24 cellular contexts compared by ENCODE assay signal in the genomic region with DNA sequence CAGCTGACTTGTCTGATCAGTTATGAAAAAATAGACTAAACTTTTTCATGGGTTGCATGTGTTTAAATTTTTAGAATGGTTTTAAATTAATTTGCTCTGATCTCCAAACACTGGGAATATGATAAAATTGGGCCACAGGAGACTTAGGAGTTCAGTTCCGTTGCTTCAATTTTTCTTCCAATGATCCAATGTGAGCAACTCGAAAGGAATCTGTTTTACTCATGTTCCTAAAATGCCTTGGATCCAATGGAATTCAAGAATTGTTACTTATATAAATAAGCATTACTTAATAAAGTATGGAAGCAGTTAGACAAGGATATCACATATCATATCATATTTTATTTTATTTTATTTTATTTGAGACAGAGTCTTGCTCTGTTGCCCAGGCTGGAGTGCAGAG. TPM values are rescaled to one million over a fixed set of nuclear protein-coding genes. Genes with fewer than 3 reads are reported as not detected.
DNase-seq lines count a peak whose midpoint lies in the region; ATAC-seq and TF ChIP-seq lines count a peak whose summit lies in the region.
"Had no signal": no experiment of that assay in that cellular context is flagged by ENCODE, and none has a peak within 500 bp of the region (broad histone marks: within the 10 kb centered on the region; RNA-seq: fewer than 3 reads in every experiment).

No MANE protein-coding gene starts in this region.

- CTCF ChIA-PET in AG04450 (lab: Charles Lee) = interaction anchor here (3.3 to 5.9 kb wide), 2 partner anchors 11 to 190 kb away, joined by 25 to 32 read pairs; no protein-coding TSS in a partner anchor
- CTCF ChIA-PET in HEK293 (lab: Yijun Ruan, JAX) = interaction anchor here (0.6 to 1.0 kb wide), 2 partner anchors 13 to 553 kb away, joined by 3 read pairs; no protein-coding TSS in a partner anchor

- POLR2A ChIA-PET in AG04450 (lab: Yijun Ruan, JAX) (no interaction called here), HEK293 (lab: Yijun Ruan, JAX) (no interaction called here)

- TF ChIP-seq CTCF in AG04450 (IDR thresholded peaks at IDR 0.05; ENCODE audit: low read depth, low read length) (no peak), HEK293 (tag by site-specific recombination; IDR thresholded peaks at IDR 0.05) (no peak), fibroblast of the aortic adventitia (IDR thresholded peaks at IDR 0.05; ENCODE audit: insufficient read depth, low read length) (no peak), right atrium auricular region (IDR thresholded peaks at IDR 0.05) (no peak)

- no peak for ATAC-seq in HG03521 (IDR thresholded peaks at IDR 0.05; ENCODE audit: unreplicated experiment)
- ATAC-seq: left lung; mucosa of descending colon; stimulated activated effector memory CD8-positive, alpha-beta T cell treated with anti-CD3 and anti-CD28 coated beads, Interleukin-12 subunit alpha, Interleukin-12 subunit beta, amount 100 ng/mL, for 72 hours had no signal

- DNase-seq in AG04450 (ENCODE audit: low read depth, low spot score) (no peak), adipocyte (ENCODE audit: low read depth) (peak; percentile 74), fibroblast of the aortic adventitia (ENCODE audit: low read depth) (peak; percentile 74), right atrium auricular region (ENCODE audit: low spot score) (no peak), kidney tubule cell (ENCODE audit: low spot score) (no peak)
- DNase-seq in effector memory CD4-positive, alpha-beta T cell = no peak
- DNase-seq: activated CD4-positive, alpha-beta T cell treated with anti-CD3 and anti-CD28 coated beads for 1 hour; adrenal gland; CD4-positive, alpha-beta memory T cell; cerebellar nuclear complex; foreskin melanocyte; left lung; mucosa of descending colon; NCI-H1417; NCI-H2171 treated with DMSO at 0.1 percent for 48 hours; Peyer's patch; T1000 had no signal

- peak overlapping the region; percentile 22 for H3K27ac ChIP-seq in AG04450 (ENCODE audit: low read depth, low read length)
- H3K27ac ChIP-seq in HEK293 (ENCODE audit: extremely low read depth, low read depth, low read length) = no peak overlapping the region
- no peak overlapping the region for H3K27ac ChIP-seq in right atrium auricular region
- H3K27ac ChIP-seq in effector memory CD4-positive, alpha-beta T cell (ENCODE audit: insufficient read depth, low read length, poor library complexity, severe bottlenecking) = no peak overlapping the region
- H3K27ac ChIP-seq: adrenal gland, left lung, Peyer's patch, SK-N-MC had no signal

- H3K9ac ChIP-seq in adipocyte (ENCODE audit: low read length) = no peak overlapping the region

- H3K27me3 ChIP-seq in AG04450 (ENCODE audit: control insufficient read depth, insufficient read depth, low read length) = no peaks in the 10 kb centered on the region
- H3K27me3 ChIP-seq in adipocyte (replicated peaks; ENCODE audit: control insufficient read depth, insufficient read depth, low read length) = no peaks in the 10 kb centered on the region
- H3K27me3 ChIP-seq in right atrium auricular region = no peaks in the 10 kb centered on the region
- H3K27me3 ChIP-seq in effector memory CD4-positive, alpha-beta T cell (replicated peaks; ENCODE audit: control insufficient read depth, insufficient read depth, low read length, poor library complexity, severe bottlenecking) = no peaks in the 10 kb centered on the region
- H3K27me3 ChIP-seq: adrenal gland, left lung, Peyer's patch had no signal

- H3K4me3 ChIP-seq in AG04450 (ENCODE audit: low read depth, low read length) = no peak overlapping the region
- H3K4me3 ChIP-seq in HEK293 (ENCODE audit: low read depth, low read length) = no peak overlapping the region
- no peak overlapping the region for H3K4me3 ChIP-seq in adipocyte (ENCODE audit: low read length)
- H3K4me3 ChIP-seq in fibroblast of the aortic adventitia (ENCODE audit: low read depth, low read length) = no peak overlapping the region
- H3K4me3 ChIP-seq in right atrium auricular region = no peak overlapping the region
- H3K4me3 ChIP-seq in effector memory CD4-positive, alpha-beta T cell (ENCODE audit: insufficient read depth, low read depth, low read length, poor library complexity, severe bottlenecking) = no peak overlapping the region
- H3K4me3 ChIP-seq: adrenal gland, left lung, mucosa of descending colon, Peyer's patch, SK-N-MC had no signal

- H3K36me3 ChIP-seq in HEK293 (ENCODE audit: control insufficient read depth in 2 of 2, insufficient read depth in 1 of 2, low read length in 2 of 2) (no peaks in the 10 kb centered on the region), adipocyte (ENCODE audit: control insufficient read depth, insufficient read depth, low read length, severe bottlenecking) (no peaks in the 10 kb centered on the region), right atrium auricular region (no peaks in the 10 kb centered on the region)
- H3K36me3 ChIP-seq in effector memory CD4-positive, alpha-beta T cell (ENCODE audit: control insufficient read depth, insufficient read depth, low read length) = no peaks in the 10 kb centered on the region
- H3K36me3 ChIP-seq: adrenal gland, left lung, Peyer's patch had no signal

- peaks cover 7% of the 10 kb centered on the region for H3K9me3 ChIP-seq in AG04450 (ENCODE audit: control insufficient read depth, insufficient read depth, low read length)
- H3K9me3 ChIP-seq in HEK293 (ENCODE audit: control insufficient read depth, insufficient read depth, low read depth, low read length) = peaks cover 2% of the 10 kb centered on the region; the same call in 1 of the 2 replicates
- peaks cover 15% of the 10 kb centered on the region for H3K9me3 ChIP-seq in adipocyte (ENCODE audit: control insufficient read depth, low read length)
- H3K9me3 ChIP-seq in right atrium auricular region = peaks cover 0 to 17% of the 10 kb centered on the region in 2 donors
- no peaks in the 10 kb centered on the region for H3K9me3 ChIP-seq in effector memory CD4-positive, alpha-beta T cell (ENCODE audit: control insufficient read depth, low read length)
- H3K9me3 ChIP-seq: adrenal gland had no signal

- H3K4me1 ChIP-seq in HEK293 (ENCODE audit: control insufficient read depth, insufficient read depth, low read length) (no peaks in the 10 kb centered on the region), adipocyte (ENCODE audit: control insufficient read depth, insufficient read depth, low read length) (peaks cover 3% of the 10 kb centered on the region), right atrium auricular region (no peaks in the 10 kb centered on the region)
- no peaks in the 10 kb centered on the region for H3K4me1 ChIP-seq in effector memory CD4-positive, alpha-beta T cell (ENCODE audit: control insufficient read depth, insufficient read depth, low read length, poor library complexity, severe bottlenecking)
- H3K4me1 ChIP-seq: adrenal gland, left lung, Peyer's patch had no signal

TF ChIP-seq in HEK293, 187 proteins besides CTCF, POLR2A, EP300 and RAD21:
- TF ChIP-seq ZNF426 (tag by site-specific recombination; IDR thresholded peaks at IDR 0.05) (0 out of 2 replicates have a peak, but pooled peaks have one; percentile 3), ZXDB (tag by site-specific recombination; IDR thresholded peaks at IDR 0.05) (no peak)

RNA-seq across cellular contexts. Expression of gene NACA2, which starts 56.0 kb away (rescaled TPM):
- polyA plus RNA-seq in AG04450 (2011; rRNA removed) = 0.25 and 0.56 TPM in 2 replicates
- polyA minus RNA-seq in AG04450 (2011; rRNA and poly(A)+ RNA removed) = not detected in 2 replicates
- total RNA-seq in fibroblast of the aortic adventitia (ENCODE audit: low replicate concordance) (not detected in 2 replicates), right atrium auricular region (not detected)
- total RNA-seq: activated T-helper 2 cell treated with anti-CD3 and anti-CD28 coated beads, Interferon-gamma antibody, Interleukin-2, Interleukin-4, amounts not matched to agents 10 μg/mL and 5 μg/mL and 100 μg/mL, durations not matched to agents 14 hours and 24 hours and 36 hours; adrenal gland; CD4-positive, alpha-beta memory T cell; H1; left lung; mucosa of descending colon; Peyer's patch; renal cortical epithelial cell had no signal
- polyA plus RNA-seq: CD4-positive, alpha-beta memory T cell; H1 had no signal

Comparison
In these comparisons a context has a peak if more than half of its experiments do, and no peak if none do; other contexts are left out.
1. DNase-seq: peak in adipocyte (single experiment) and fibroblast of the aortic adventitia (single experiment); none in AG04450 (single experiment), right atrium auricular region (single experiment), effector memory CD4-positive, alpha-beta T cell (0 of 3) and kidney tubule cell (single experiment).